2 cellular contexts compared by ENCODE assay signal in the genomic region with DNA sequence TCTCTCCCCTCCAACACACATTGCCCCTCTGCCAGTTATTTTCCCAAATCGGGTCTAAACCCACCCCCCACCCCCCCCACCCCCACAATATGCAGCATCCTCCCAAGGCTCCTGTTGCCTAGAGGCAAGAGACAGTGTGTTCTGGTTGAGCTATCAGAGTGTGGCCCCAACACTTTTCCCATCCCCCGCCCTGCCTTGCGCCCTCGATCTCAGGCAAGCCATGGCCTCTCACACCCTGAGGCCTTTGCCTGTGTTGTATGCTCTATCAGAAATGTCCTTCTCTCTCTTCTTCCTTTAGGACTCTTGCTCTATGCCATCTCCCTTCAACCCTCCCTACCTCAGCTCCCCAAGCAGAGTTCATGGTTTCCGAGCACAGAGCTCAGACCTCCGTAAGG.
A peak's percentile ranks its signal among the peaks of the same experiment; 100 is the strongest.
TF ChIP-seq lines count a peak whose summit lies in the region.

No MANE protein-coding gene starts in this region.

TF ChIP-seq in HepG2, 621 proteins besides CTCF, POLR2A, EP300 and RAD21:
- TF ChIP-seq, protein P1, sequence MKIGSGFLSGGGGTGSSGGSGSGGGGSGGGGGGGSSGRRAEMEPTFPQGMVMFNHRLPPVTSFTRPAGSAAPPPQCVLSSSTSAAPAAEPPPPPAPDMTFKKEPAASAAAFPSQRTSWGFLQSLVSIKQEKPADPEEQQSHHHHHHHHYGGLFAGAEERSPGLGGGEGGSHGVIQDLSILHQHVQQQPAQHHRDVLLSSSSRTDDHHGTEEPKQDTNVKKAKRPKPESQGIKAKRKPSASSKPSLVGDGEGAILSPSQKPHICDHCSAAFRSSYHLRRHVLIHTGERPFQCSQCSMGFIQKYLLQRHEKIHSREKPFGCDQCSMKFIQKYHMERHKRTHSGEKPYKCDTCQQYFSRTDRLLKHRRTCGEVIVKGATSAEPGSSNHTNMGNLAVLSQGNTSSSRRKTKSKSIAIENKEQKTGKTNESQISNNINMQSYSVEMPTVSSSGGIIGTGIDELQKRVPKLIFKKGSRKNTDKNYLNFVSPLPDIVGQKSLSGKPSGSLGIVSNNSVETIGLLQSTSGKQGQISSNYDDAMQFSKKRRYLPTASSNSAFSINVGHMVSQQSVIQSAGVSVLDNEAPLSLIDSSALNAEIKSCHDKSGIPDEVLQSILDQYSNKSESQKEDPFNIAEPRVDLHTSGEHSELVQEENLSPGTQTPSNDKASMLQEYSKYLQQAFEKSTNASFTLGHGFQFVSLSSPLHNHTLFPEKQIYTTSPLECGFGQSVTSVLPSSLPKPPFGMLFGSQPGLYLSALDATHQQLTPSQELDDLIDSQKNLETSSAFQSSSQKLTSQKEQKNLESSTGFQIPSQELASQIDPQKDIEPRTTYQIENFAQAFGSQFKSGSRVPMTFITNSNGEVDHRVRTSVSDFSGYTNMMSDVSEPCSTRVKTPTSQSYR (CRISPR knock-in tag; IDR thresholded peaks at IDR 0.05; ENCODE audit: borderline replicate concordance), result peak; percentile 76
- TF ChIP-seq, protein P2, sequence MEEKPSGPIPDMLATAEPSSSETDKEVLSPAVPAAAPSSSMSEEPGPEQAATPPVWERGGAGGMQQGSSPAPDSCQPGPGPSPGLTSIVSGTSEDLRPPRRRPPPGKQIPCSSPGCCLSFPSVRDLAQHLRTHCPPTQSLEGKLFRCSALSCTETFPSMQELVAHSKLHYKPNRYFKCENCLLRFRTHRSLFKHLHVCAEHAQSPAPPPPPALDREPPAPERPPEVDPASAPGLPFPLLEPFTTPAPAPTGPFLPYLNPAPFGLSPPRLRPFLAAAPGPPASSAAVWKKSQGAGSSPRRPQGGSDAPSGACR (CRISPR knock-in tag; IDR thresholded peaks at IDR 0.05), result no peak
- TF ChIP-seq ZNF709 (CRISPR knock-in tag; IDR thresholded peaks at IDR 0.05), result no peak
- no peak for TF ChIP-seq SNRNP70 (IDR thresholded peaks at IDR 0.05; ENCODE audit: low read depth, low read length)
TF ChIP-seq in HepG2: peak in this region for 1.

TF ChIP-seq in H1, 55 proteins besides CTCF, POLR2A, EP300 and RAD21:
- no peak for TF ChIP-seq BRCA1 (IDR thresholded peaks at IDR 0.05; ENCODE audit: low read depth, low read length)
- TF ChIP-seq SUZ12 (IDR thresholded peaks at IDR 0.05; ENCODE audit: low read length), result no peak
- no peak for TF ChIP-seq RXRA (IDR thresholded peaks at IDR 0.05; ENCODE audit: insufficient read depth, low read depth, low read length)
- no peak for TF ChIP-seq SIN3A (conservative IDR thresholded peaks at IDR 0.05 in 1 of 2, IDR thresholded peaks at IDR 0.05 in 1 of 2; ENCODE audit: low read depth in 1 of 2, low read length in 2 of 2)
- TF ChIP-seq, protein P3, sequence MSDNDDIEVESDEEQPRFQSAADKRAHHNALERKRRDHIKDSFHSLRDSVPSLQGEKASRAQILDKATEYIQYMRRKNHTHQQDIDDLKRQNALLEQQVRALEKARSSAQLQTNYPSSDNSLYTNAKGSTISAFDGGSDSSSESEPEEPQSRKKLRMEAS (IDR thresholded peaks at IDR 0.05), result peak; percentile 39; the same call in 1 of the 2 replicates
- TF ChIP-seq EZH2 (IDR thresholded peaks at IDR 0.05; ENCODE audit: low read depth, low read length, severe bottlenecking), result no peak
- no peak for TF ChIP-seq RBBP5 (IDR thresholded peaks at IDR 0.05; ENCODE audit: borderline replicate concordance, low read depth, low read length)
- TF ChIP-seq, protein P4, sequence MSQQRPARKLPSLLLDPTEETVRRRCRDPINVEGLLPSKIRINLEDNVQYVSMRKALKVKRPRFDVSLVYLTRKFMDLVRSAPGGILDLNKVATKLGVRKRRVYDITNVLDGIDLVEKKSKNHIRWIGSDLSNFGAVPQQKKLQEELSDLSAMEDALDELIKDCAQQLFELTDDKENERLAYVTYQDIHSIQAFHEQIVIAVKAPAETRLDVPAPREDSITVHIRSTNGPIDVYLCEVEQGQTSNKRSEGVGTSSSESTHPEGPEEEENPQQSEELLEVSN (IDR thresholded peaks at IDR 0.05), result no peak
- no peak for TF ChIP-seq KDM5A (IDR thresholded peaks at IDR 0.05; ENCODE audit: low read length)
TF ChIP-seq in H1: peak in this region for 1.
